ENCODE assay signal across 16 cellular contexts in the genomic region with DNA sequence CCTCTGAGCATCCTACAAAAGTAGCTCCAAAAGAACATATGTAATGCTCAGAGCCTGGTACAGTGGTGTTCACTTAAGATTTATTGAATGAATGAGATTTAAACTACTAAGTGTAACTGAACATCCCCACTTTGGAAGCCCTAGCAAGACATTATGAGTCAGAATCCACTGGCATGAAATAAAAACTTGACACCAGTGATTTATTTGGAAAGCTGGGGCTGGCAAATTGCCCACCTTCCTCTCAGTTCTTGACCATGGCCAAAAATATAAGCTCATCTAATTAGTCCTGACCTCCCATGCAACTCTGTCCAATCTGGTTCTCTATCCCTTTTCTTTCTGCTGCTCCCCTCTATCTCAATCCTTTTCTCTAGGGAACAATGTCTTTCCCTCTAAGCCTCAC.
DNase-seq lines count a peak whose midpoint lies in the region; ATAC-seq and TF ChIP-seq lines count a peak whose summit lies in the region.
"Had no signal": no experiment of that assay in that cellular context is flagged by ENCODE, and none has a peak within 500 bp of the region (broad histone marks: within the 10 kb centered on the region; RNA-seq: fewer than 3 reads in every experiment).

No MANE protein-coding gene starts in this region.

- no peaks in the 10 kb centered on the region for H3K9me3 Mint-ChIP-seq in naive thymus-derived CD8-positive, alpha-beta T cell
- H3K9me3 Mint-ChIP-seq: activated CD4-positive, alpha-beta T cell treated with anti-CD3 and anti-CD28 coated beads, Interleukin-2, amount 10 ng/mL, durations not matched to agents 7 days and 5 days had no signal

- H3K27me3 Mint-ChIP-seq in naive thymus-derived CD8-positive, alpha-beta T cell = no peaks in the 10 kb centered on the region
- H3K27me3 Mint-ChIP-seq: activated CD4-positive, alpha-beta T cell treated with anti-CD3 and anti-CD28 coated beads, Interleukin-2, amount 10 ng/mL, durations not matched to agents 7 days and 5 days had no signal

- peaks cover 7 to 11% (median 8%) of the 10 kb centered on the region in 4 donors for H3K4me1 Mint-ChIP-seq in naive thymus-derived CD8-positive, alpha-beta T cell

- H3K27ac Mint-ChIP-seq in naive thymus-derived CD8-positive, alpha-beta T cell = no peak overlapping the region
- H3K27ac Mint-ChIP-seq: activated CD4-positive, alpha-beta T cell treated with anti-CD3 and anti-CD28 coated beads, Interleukin-2, amount 10 ng/mL, durations not matched to agents 7 days and 5 days had no signal

- intact Hi-C loops in left ventricle myocardium inferior (cut with micrococcal nuclease) = no loop called here

- ATAC-seq in GM18517 (IDR thresholded peaks at IDR 0.05; ENCODE audit: unreplicated experiment) = no peak
- no peak for ATAC-seq in naive thymus-derived CD8-positive, alpha-beta T cell
- ATAC-seq in HG03469 (IDR thresholded peaks at IDR 0.05; ENCODE audit: unreplicated experiment) = no peak
- ATAC-seq: esophagus mucosa had no signal

- no peaks in the 10 kb centered on the region for H3K9me3 ChIP-seq in left ventricle myocardium inferior (replicated peaks)
- H3K9me3 ChIP-seq: vagina had no signal

- TF ChIP-seq CTCF in AG09319 (IDR thresholded peaks at IDR 0.05; ENCODE audit: low read depth, low read length) (no peak), left ventricle myocardium inferior (IDR thresholded peaks at IDR 0.05; ENCODE audit: borderline replicate concordance) (no peak)

- DNase-seq in AG09319 (ENCODE audit: extremely low read depth, low read depth) = peak; percentile 57
- DNase-seq in M059J (ENCODE audit: low read depth) = peak; percentile 51
- peak; percentile 15 for DNase-seq in cerebellar cortex (ENCODE audit: low spot score)
- peak; percentile 25 for DNase-seq in left ventricle myocardium inferior
- no peak for DNase-seq in naive thymus-derived CD8-positive, alpha-beta T cell
- no peak for DNase-seq in OCI-M1 (lab: John Stamatoyannopoulos, UW)
- DNase-seq: activated CD4-positive, alpha-beta T cell treated with anti-CD3 and anti-CD28 coated beads, Interleukin-2, amount 10 ng/mL, durations not matched to agents 7 days and 5 days; brain microvascular endothelial cell; hypothalamus; NCI-H1105 treated with DMSO at 0.1 percent for 48 hours; stimulated activated CD4-positive, alpha-beta T cell treated with anti-CD3 and anti-CD28 coated beads, Interleukin-2, amount 100 ng/mL, for 48 hours; SW 1271 had no signal

- H3K36me3 ChIP-seq in left ventricle myocardium inferior = no peaks in the 10 kb centered on the region
- H3K36me3 ChIP-seq: brain microvascular endothelial cell, vagina had no signal

- H3K4me3 Mint-ChIP-seq in naive thymus-derived CD8-positive, alpha-beta T cell = no peak overlapping the region
- H3K4me3 Mint-ChIP-seq: activated CD4-positive, alpha-beta T cell treated with anti-CD3 and anti-CD28 coated beads, Interleukin-2, amount 10 ng/mL, durations not matched to agents 7 days and 5 days had no signal

- H3K4me1 ChIP-seq in left ventricle myocardium inferior = peaks cover 22% of the 10 kb centered on the region
- H3K4me1 ChIP-seq: vagina had no signal

- no peaks in the 10 kb centered on the region for H3K27me3 ChIP-seq in left ventricle myocardium inferior (ENCODE audit: low read depth)
- H3K27me3 ChIP-seq: brain microvascular endothelial cell, vagina had no signal

- no peak overlapping the region for H3K27ac ChIP-seq in left ventricle myocardium inferior (replicated peaks)
- H3K27ac ChIP-seq: brain microvascular endothelial cell, vagina had no signal

- POLR2A ChIA-PET in naive thymus-derived CD8-positive, alpha-beta T cell (lab: Charles Lee) = no interaction called here

- H3K36me3 Mint-ChIP-seq in naive thymus-derived CD8-positive, alpha-beta T cell = peaks cover 0 to 8% (median 3%) of the 10 kb centered on the region in 3 donors

- H3K4me3 ChIP-seq in left ventricle myocardium inferior = no peak overlapping the region
- H3K4me3 ChIP-seq: vagina had no signal

Comparison
In these comparisons a context has a peak if more than half of its experiments do, and no peak if none do; other contexts are left out.
1. DNase-seq: peak in AG09319 (single experiment), M059J (single experiment), cerebellar cortex (single experiment) and left ventricle myocardium inferior (single experiment); none in naive thymus-derived CD8-positive, alpha-beta T cell (0 of 10) and OCI-M1 (single experiment).